Comparison of ENCODE assay signal across 8 cellular contexts in the genomic region with DNA sequence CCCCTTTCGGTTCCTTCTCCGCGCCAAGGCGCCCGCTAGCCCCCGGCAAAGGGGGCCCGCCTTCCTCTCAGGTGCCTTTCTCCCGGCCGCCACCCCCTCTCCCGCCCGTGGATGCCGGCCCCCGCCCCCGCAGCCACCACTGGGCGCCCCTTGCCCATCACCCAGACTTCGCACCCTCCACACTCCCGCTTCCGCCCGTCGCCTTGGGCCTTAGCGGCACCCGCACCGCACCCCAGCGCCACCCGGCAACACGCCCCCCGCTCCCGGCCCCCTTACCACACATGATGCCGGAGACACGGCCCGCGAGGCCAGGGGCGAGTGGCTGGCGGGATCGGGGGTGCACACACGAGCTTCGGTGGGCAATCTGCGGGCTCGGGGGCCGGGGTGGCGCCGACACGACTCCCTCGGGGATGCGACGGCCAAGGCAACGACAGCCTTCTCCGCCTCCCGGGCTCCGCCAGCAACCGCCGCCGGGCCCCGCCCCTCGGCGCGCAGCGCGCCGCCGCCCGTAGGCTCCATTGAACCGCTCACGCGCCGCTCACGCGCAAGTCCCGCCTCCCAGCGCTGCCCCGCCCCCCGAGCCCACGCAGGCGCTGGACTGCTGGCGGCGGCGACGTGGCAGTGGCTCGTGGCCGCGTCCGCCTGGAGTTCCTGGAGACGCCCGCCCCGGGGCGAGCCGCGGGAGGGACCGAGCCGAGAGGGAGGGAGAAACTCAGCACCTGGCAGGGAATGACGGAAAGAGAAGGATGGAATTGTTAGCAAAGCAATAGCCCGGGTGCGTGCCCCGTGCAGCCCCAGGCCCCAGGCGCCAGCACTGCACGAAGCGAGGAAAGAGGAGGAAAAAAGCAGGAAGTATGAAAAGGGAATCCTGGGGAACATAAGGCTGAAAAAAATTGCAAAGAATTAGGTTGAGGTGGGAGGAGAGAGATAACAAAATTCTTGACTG. TPM values are rescaled to one million over a fixed set of nuclear protein-coding genes. Genes with fewer than 3 reads are reported as not detected.
DNase-seq lines count a peak whose midpoint lies in the region; ATAC-seq, FAIRE-seq and TF ChIP-seq lines count a peak whose summit lies in the region.

A gene (minus strand): TSS at position 439 of the 946 bp plus-strand sequence. CDS start 156 bp downstream, at position 283.

- no peak for FAIRE-seq in endothelial cell of umbilical vein (lab: Jason Lieb, UNC)

- H3K9ac ChIP-seq in OCI-LY3 (ENCODE audit: low read length) (peak within 1 kb of the TSS; percentile 85), endothelial cell of umbilical vein (replicated peaks; ENCODE audit: extremely low read depth, insufficient read depth, low read length) (peak within 1 kb of the TSS; percentile 86)

- dilution Hi-C loops in endothelial cell of umbilical vein (cut with MboI; ENCODE audit: extremely low pct_ligation_motif_present, low sequenced_read_pairs): no loop called here

- H3K4me1 ChIP-seq in OCI-LY3 (ENCODE audit: low read length) (peaks cover 32% of the 10 kb centered on the region), endothelial cell of umbilical vein (ENCODE audit: control insufficient read depth, extremely low read depth, insufficient read depth, low read length) (peaks cover 15% of the 10 kb centered on the region), mononuclear cell (ENCODE audit: insufficient read depth, low read length) (peaks cover 32% of the 10 kb centered on the region)

- H3K9me3 ChIP-seq in OCI-LY3 (ENCODE audit: insufficient read depth, low read length): no peaks in the 10 kb centered on the region
- no peaks in the 10 kb centered on the region for H3K9me3 ChIP-seq in endothelial cell of umbilical vein (replicated peaks; ENCODE audit: control insufficient read depth, insufficient read depth, low read length)
- H3K9me3 ChIP-seq in mononuclear cell (ENCODE audit: low read depth, low read length): no peaks in the 10 kb centered on the region

- intact Hi-C loops in endothelial cell of umbilical vein (cut with micrococcal nuclease): loop anchor here (2.0 kb wide), 1 partner anchor 50 kb away; a partner anchor contains a TSS

- peak within 1 kb of the TSS; percentile 80 for H3K4me3 ChIP-seq in OCI-LY3 (ENCODE audit: low read length)
- H3K4me3 ChIP-seq in endothelial cell of umbilical vein (replicated peaks in 1 of 3; ENCODE audit: insufficient read depth in 1 of 3, low read depth in 1 of 3, low read length in 3 of 3): peak within 1 kb of the TSS; percentile 86 to 99 (median 94)
- H3K4me3 ChIP-seq in mononuclear cell (ENCODE audit: low read length): peak within 1 kb of the TSS; percentile 62

- H3K36me3 ChIP-seq in OCI-LY3 (replicated peaks; ENCODE audit: low read depth, low read length) (no peaks in the 10 kb centered on the region), endothelial cell of umbilical vein (ENCODE audit: control insufficient read depth in 2 of 2, extremely low read depth in 1 of 2, insufficient read depth in 2 of 2, low read length in 2 of 2) (no peaks in the 10 kb centered on the region)

- peak within 1 kb of the TSS; percentile 95 for H3K4me2 ChIP-seq in OCI-LY3 (ENCODE audit: low read length)
- H3K4me2 ChIP-seq in endothelial cell of umbilical vein (ENCODE audit: insufficient read depth, low read length): peak within 1 kb of the TSS; percentile 98

- DNase-seq in D341Med (ENCODE audit: low spot score) (peak; percentile 97), HuH-7.5 (ENCODE audit: low spot score) (peak; percentile 84), activated T-cell treated with anti-CD3 and anti-CD28 coated beads for 1 hour (ENCODE audit: low read depth) (peak; percentile 90), endothelial cell of umbilical vein (ENCODE audit: low read depth, low spot score) (peak; percentile 97)
- peak; percentile 89 for DNase-seq in stimulated activated CD8-positive, alpha-beta memory T cell treated with anti-CD3 and anti-CD28 coated beads, Interleukin-2, amount 100 ng/mL, for 48 hours (ENCODE audit: low read depth in 2 of 2)

- H4K20me1 ChIP-seq in OCI-LY3 (ENCODE audit: insufficient read depth, low read length): peaks cover 22% of the 10 kb centered on the region
- H4K20me1 ChIP-seq in endothelial cell of umbilical vein (replicated peaks; ENCODE audit: control insufficient read depth, extremely low read depth, insufficient read depth, low read length): peaks cover 5% of the 10 kb centered on the region

- peak; percentile 82 for ATAC-seq in GM21526 (IDR thresholded peaks at IDR 0.05; ENCODE audit: low FRiP score, unreplicated experiment)

- no TSS peak for BruUV-seq in endothelial cell of umbilical vein (replicated peaks; lab: Mats Ljungman, UMichigan)

- H2AFZ ChIP-seq in OCI-LY3 (ENCODE audit: low read depth, low read length): peak within 1 kb of the TSS; percentile 35
- peak within 1 kb of the TSS; percentile 84 for H2AFZ ChIP-seq in endothelial cell of umbilical vein (ENCODE audit: low read depth, low read length)

- POLR2A ChIA-PET in endothelial cell of umbilical vein (lab: Charles Lee): no interaction called here

- H3K9me1 ChIP-seq in endothelial cell of umbilical vein (replicated peaks; ENCODE audit: control insufficient read depth, extremely low read depth, insufficient read depth, low read length): no peaks in the 10 kb centered on the region

- no peak for TF ChIP-seq CTCF in OCI-LY3 (IDR thresholded peaks at IDR 0.05; ENCODE audit: low read depth, low read length)
- no peak for TF ChIP-seq CTCF in endothelial cell of umbilical vein (IDR thresholded peaks at IDR 0.05; ENCODE audit: extremely low read depth in 1 of 2, insufficient read depth in 1 of 2, low read depth in 1 of 2, low read length in 2 of 2)

- CTCF ChIA-PET in endothelial cell of umbilical vein (lab: Charles Lee): interaction anchor here (1.1 to 3.1 kb wide), 2 partner anchors 12 to 50 kb away, joined by 4 to 31 read pairs; a partner anchor contains a TSS

- peaks cover 47% of the 10 kb centered on the region for H3K79me2 ChIP-seq in OCI-LY3 (ENCODE audit: low read length)
- peaks cover 47% of the 10 kb centered on the region for H3K79me2 ChIP-seq in endothelial cell of umbilical vein (ENCODE audit: control insufficient read depth, insufficient read depth, low read length)

- peak; percentile 52 for TF ChIP-seq POLR2A in endothelial cell of umbilical vein (IDR thresholded peaks at IDR 0.05; ENCODE audit: low read depth, low read length)

- peak within 1 kb of the TSS; percentile 42 for H3K27ac ChIP-seq in OCI-LY3 (ENCODE audit: low read length)
- H3K27ac ChIP-seq in endothelial cell of umbilical vein (ENCODE audit: insufficient read depth, low read depth, low read length): peak within 1 kb of the TSS; percentile 44

- H3K27me3 ChIP-seq in OCI-LY3 (ENCODE audit: low read depth, low read length): no peaks in the 10 kb centered on the region
- no peaks in the 10 kb centered on the region for H3K27me3 ChIP-seq in endothelial cell of umbilical vein (ENCODE audit: control insufficient read depth in 2 of 2, insufficient read depth in 2 of 2, low read length in 2 of 2)
- H3K27me3 ChIP-seq in mononuclear cell (ENCODE audit: insufficient read depth, low read length): no peaks in the 10 kb centered on the region

TF ChIP-seq in endothelial cell of umbilical vein, 7 proteins besides CTCF, POLR2A, EP300 and RAD21:
- TF ChIP-seq GATA2 (IDR thresholded peaks at IDR 0.05; ENCODE audit: insufficient read depth, insufficient read length, low read depth, low read length): no peak

RNA-seq across cellular contexts. Expression of the gene that starts here (rescaled TPM):
- 38.7 and 45.1 TPM in 2 replicates for total RNA-seq in endothelial cell of umbilical vein
- 5.7 and 8.8 TPM in 2 replicates for polyA plus RNA-seq in endothelial cell of umbilical vein
- 7.8 and 9.7 TPM in 2 replicates for polyA plus RNA-seq in endothelial cell of umbilical vein (2011; cell fraction: cytosol; rRNA removed)
- polyA plus RNA-seq in endothelial cell of umbilical vein (2011; cell fraction: nucleus; rRNA removed): 10.7 and 13.5 TPM in 2 replicates
- polyA plus RNA-seq in endothelial cell of umbilical vein (2012): 28.5 and 31.6 TPM in 2 replicates
- 21.2 and 21.3 TPM in 2 replicates for polyA minus RNA-seq in endothelial cell of umbilical vein
- polyA minus RNA-seq in endothelial cell of umbilical vein (2011; cell fraction: cytosol; rRNA and poly(A)+ RNA removed): 34.8 TPM
- polyA minus RNA-seq in endothelial cell of umbilical vein (2011; cell fraction: nucleus; rRNA and poly(A)+ RNA removed): 13.5 and 18.9 TPM in 2 replicates
- 23.9 TPM for total RNA-seq in mononuclear cell

Comparison
In these comparisons a context has a peak if more than half of its experiments do, and no peak if none do; other contexts are left out.
1. Peak in every context shown above with its lines: DNase-seq, ATAC-seq, H3K4me3 ChIP-seq and H3K27ac ChIP-seq.